ENCODE assay signal across 27 cellular contexts in genomic region chr4:3712112-3712805, GRCh38. TPM values are rescaled to one million over a fixed set of nuclear protein-coding genes. Genes with fewer than 3 reads are reported as not detected.
"Had no signal": no experiment of that assay in that cellular context is flagged by ENCODE, and none has a peak within 500 bp of the region (broad histone marks: within the 10 kb centered on the region; RNA-seq: fewer than 3 reads in every experiment).

No MANE protein-coding gene starts in this region.

- DNase-seq: activated B cell treated with CpG ODN at 0.5 μM for 24 hours; activated CD4-positive, alpha-beta T cell treated with anti-CD3 and anti-CD28 coated beads for 1 hour; activated CD4-positive, alpha-beta T cell treated with anti-CD3 and anti-CD28 coated beads, Interleukin-2, amount 10 ng/mL, durations not matched to agents 24 days and 14 days; activated CD4-positive, alpha-beta T cell treated with anti-CD3 and anti-CD28 coated beads, Interleukin-2, amount 50 U/mL, for 48 hours; activated CD8-positive, alpha-beta memory T cell treated with anti-CD3 and anti-CD28 coated beads, Interleukin-2, amount 10 ng/mL, durations not matched to agents 7 days and 5 days; activated effector memory CD4-positive, alpha-beta T cell treated with Interleukin-2 at 50 U/mL for 16 hours; activated naive CD4-positive, alpha-beta T cell; activated T-cell treated with anti-CD3 and anti-CD28 coated beads, Interleukin-2, amount 50 U/mL, for 24 hours; MG63; MV-4-11; NCI-H1092 treated with DMSO at 0.1 percent for 48 hours; NCI-H1417 treated with DMSO at 0.1 percent for 48 hours; NCI-H1694; NCI-H2029; NCI-H2107; NCI-H345; NCI-H510A; NCI-H69; Peyer's patch; SIG-M5; T-cell; T-helper 2 cell; T1000 had no signal

- ATAC-seq: activated CD8-positive, alpha-beta memory T cell treated with anti-CD3 and anti-CD28 coated beads, Interleukin-2, amount 10 ng/mL, durations not matched to agents 7 days and 5 days; T-cell had no signal

- H3K4me3 ChIP-seq: breast epithelium, MG63, Peyer's patch, SK-N-MC had no signal

- H3K36me3 ChIP-seq: breast epithelium, MG63, Peyer's patch had no signal

- H3K4me1 ChIP-seq: breast epithelium, Peyer's patch had no signal

- H3K27me3 ChIP-seq: MG63, Peyer's patch had no signal

- H3K9me3 ChIP-seq: breast epithelium, MG63, Peyer's patch had no signal

- H3K27ac ChIP-seq: breast epithelium, Peyer's patch, RWPE1, SK-N-MC had no signal

RNA-seq across cellular contexts. Expression of gene ADRA2C, which starts 53.9 kb away (rescaled TPM):
- total RNA-seq: activated B cell treated with CpG ODN at 0.5 μM for 24 hours; activated CD4-positive, alpha-beta T cell treated with anti-CD3 and anti-CD28 coated beads, Interleukin-2, amount 10 ng/mL, durations not matched to agents 24 days and 14 days; activated CD8-positive, alpha-beta memory T cell treated with anti-CD3 and anti-CD28 coated beads, Interleukin-2, amount 10 ng/mL, durations not matched to agents 7 days and 5 days; activated T-helper 1 cell treated with anti-CD3 and anti-CD28 coated beads, Interleukin-12 subunit alpha, Interleukin-12 subunit beta, Interleukin-2, Interleukin-4 antibody, amounts not matched to agents 30 ng/mL and 10 ng/mL and 1 ng/mL, durations not matched to agents 14 hours and 24 hours and 36 hours had no signal
